10 cellular contexts compared by ENCODE assay signal in the genomic region with DNA sequence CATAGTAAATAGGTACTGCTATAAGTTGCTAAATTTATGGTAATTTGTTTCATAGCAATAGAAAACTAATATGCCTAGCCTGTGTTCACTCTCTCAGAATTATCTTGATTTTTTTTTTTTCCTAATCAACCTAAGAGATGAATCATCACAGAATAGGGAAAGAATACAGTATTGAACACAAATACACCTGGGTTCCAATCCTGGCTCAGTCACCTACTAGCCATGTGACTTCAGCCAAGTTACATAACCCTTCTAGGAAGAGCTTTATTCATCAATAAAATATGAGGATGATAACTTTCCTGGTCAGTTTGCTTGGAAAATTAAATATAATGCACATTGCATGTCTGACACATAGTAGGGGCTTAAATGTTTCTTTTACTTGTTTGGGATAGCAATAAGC.
"Had no signal": no experiment of that assay in that cellular context is flagged by ENCODE, and none has a peak within 500 bp of the region (broad histone marks: within the 10 kb centered on the region; RNA-seq: fewer than 3 reads in every experiment).

No MANE protein-coding gene starts in this region.

- H3K4me3 ChIP-seq: GM23248, GM23338, HAP-1 had no signal

- FAIRE-seq: H1, H54 had no signal

- H3K9me3 ChIP-seq: HAP-1 had no signal

- H3K4me3 Mint-ChIP-seq: GM23338, H9, HFFc6 had no signal

- H3K9me3 Mint-ChIP-seq: GM23338, H9, HFFc6 had no signal

- H3K4me1 ChIP-seq: HAP-1 had no signal

- ATAC-seq: GM23338, HCT116 had no signal

- H3K36me3 ChIP-seq: HAP-1 had no signal

- H3K27ac Mint-ChIP-seq: GM23338, H9, HFFc6 had no signal

- DNase-seq: GM23248, GOT3, H9, HCEC 1CT, HFFc6 had no signal

- H3K27ac ChIP-seq: GM23248 had no signal
